15 cellular contexts compared by ENCODE assay signal in the genomic region with DNA sequence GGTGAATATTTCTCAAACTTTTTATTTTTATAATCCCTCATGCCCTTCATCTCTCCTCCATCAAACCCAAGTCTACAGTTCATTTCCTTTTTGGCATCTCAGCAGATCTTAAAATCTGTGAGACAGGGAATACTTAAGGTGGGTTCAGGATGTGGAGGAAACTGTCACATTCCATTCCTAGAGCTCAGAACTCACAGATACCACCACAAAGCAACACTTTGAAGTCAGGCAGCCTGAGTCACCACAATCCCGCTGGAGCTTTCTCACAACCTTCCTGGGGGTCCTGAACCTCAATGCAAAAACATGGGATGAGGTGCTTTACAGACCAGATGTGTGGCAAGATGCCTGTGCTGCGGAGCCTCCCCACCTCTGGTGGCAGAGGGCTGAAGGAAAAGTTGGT.
DNase-seq lines count a peak whose midpoint lies in the region; ATAC-seq and TF ChIP-seq lines count a peak whose summit lies in the region.
"Had no signal": no experiment of that assay in that cellular context is flagged by ENCODE, and none has a peak within 500 bp of the region (broad histone marks: within the 10 kb centered on the region; RNA-seq: fewer than 3 reads in every experiment).

No MANE protein-coding gene starts in this region.

- 0 out of 3 replicates have a peak overlapping the region, but pooled peaks have one; percentile 4 for H2BK15ac ChIP-seq in IMR-90 (ENCODE audit: low read depth, low read length)

- H2AK9ac ChIP-seq in IMR-90 (replicated peaks; ENCODE audit: low read depth, low read length, poor library complexity) = peak overlapping the region; percentile 14

- H4K20me1 ChIP-seq in IMR-90 (ENCODE audit: insufficient read depth, low read length) = no peaks in the 10 kb centered on the region

- H3K9me1 ChIP-seq in IMR-90 (ENCODE audit: insufficient read depth, low read length) = no peaks in the 10 kb centered on the region

- peak overlapping the region; percentile 48; the same call in 1 of the 2 replicates for H3K4me2 ChIP-seq in IMR-90 (ENCODE audit: low read depth, low read length)

- H3K4me3 ChIP-seq in AG10803 (ENCODE audit: low read length) (no peak overlapping the region), IMR-90 (ENCODE audit: insufficient read depth, low read depth, low read length) (no peak overlapping the region), cardiac fibroblast (replicated peaks in 1 of 2; ENCODE audit: low read depth in 2 of 2, low read length in 2 of 2) (no peak overlapping the region)
- H3K4me3 ChIP-seq: ascending aorta, esophagus muscularis mucosa had no signal

- no peak for TF ChIP-seq RAD21 in IMR-90 (IDR thresholded peaks at IDR 0.05; ENCODE audit: low read length)

- no CpG with 5 or more reads among the region's 2 CpGs for WGBS in IMR-90 (ENCODE audit: extremely low coverage in 2 of 2, insufficient read length in 1 of 2), 2 experiments

- H4K8ac ChIP-seq in IMR-90 (ENCODE audit: low read depth in 2 of 2, low read length in 2 of 2) = no peak overlapping the region; a peak in 1 of 4 replicates

- intact Hi-C loops in IMR-90 (cut with micrococcal nuclease) = no loop called here
- intact Hi-C loops in left colon (cut with DNase I, micrococcal nuclease) = no loop called here

- BruUV-seq in IMR-90 (replicated peaks; lab: Mats Ljungman, UMichigan) = no TSS peak

- H3K9me3 ChIP-seq in IMR-90 (ENCODE audit: control insufficient read depth, insufficient read depth, low read length) = no peaks in the 10 kb centered on the region
- H3K9me3 ChIP-seq: ascending aorta, esophagus muscularis mucosa had no signal

- H2BK20ac ChIP-seq in IMR-90 (ENCODE audit: low read depth, low read length) = 0 out of 2 replicates have a peak overlapping the region, but pooled peaks have one; percentile 11

- H3K79me1 ChIP-seq in IMR-90 (ENCODE audit: low read depth in 1 of 2, low read length in 2 of 2) = no peaks in the 10 kb centered on the region

- no peak overlapping the region for H3K27ac ChIP-seq in IMR-90 (ENCODE audit: insufficient read depth, low read length)
- H3K27ac ChIP-seq: ascending aorta, esophagus muscularis mucosa had no signal

- H3K27me3 ChIP-seq in IMR-90 (ENCODE audit: control insufficient read depth, insufficient read depth, low read length) = no peaks in the 10 kb centered on the region
- H3K27me3 ChIP-seq: ascending aorta, esophagus muscularis mucosa had no signal

- no peak overlapping the region for H4K91ac ChIP-seq in IMR-90 (ENCODE audit: insufficient read depth, low read depth, low read length)

- TF ChIP-seq CTCF in AG10803 (conservative IDR thresholded peaks at IDR 0.05; ENCODE audit: low read length) = no peak
- no peak for TF ChIP-seq CTCF in IMR-90 (conservative IDR thresholded peaks at IDR 0.05; ENCODE audit: low read depth, low read length)
- TF ChIP-seq CTCF in cardiac fibroblast (IDR thresholded peaks at IDR 0.05; ENCODE audit: low read depth, low read length) = no peak

- TF ChIP-seq POLR2A in IMR-90 (IDR thresholded peaks at IDR 0.05; ENCODE audit: low read depth, low read length) = no peak

- dilution Hi-C loops in IMR-90 (cut with HindIII; ENCODE audit: low sequenced_read_pairs, unreplicated experiment) = no loop called here

- 0 out of 2 replicates have a peak overlapping the region, but pooled peaks have one; percentile 3 for H2AK5ac ChIP-seq in IMR-90 (ENCODE audit: low read depth, low read length)

- no peak overlapping the region for H3K14ac ChIP-seq in IMR-90 (replicated peaks; ENCODE audit: low read depth, low read length)

- peaks cover 13% of the 10 kb centered on the region for H3K4me1 ChIP-seq in IMR-90 (ENCODE audit: control insufficient read depth, insufficient read depth, low read length)
- H3K4me1 ChIP-seq: ascending aorta had no signal

- CTCF ChIA-PET in IMR-90 (lab: Yijun Ruan, JAX) = no interaction called here

- no peaks in the 10 kb centered on the region for H3K36me3 ChIP-seq in IMR-90 (ENCODE audit: control insufficient read depth, insufficient read depth, low read length)
- H3K36me3 ChIP-seq: ascending aorta, esophagus muscularis mucosa had no signal

- in situ Hi-C loops in IMR-90 (cut with MboI; ENCODE audit: low sequenced_read_pairs) = no loop called here

- peak; percentile 31 for ATAC-seq in IMR-90 (ENCODE audit: low read depth)
- ATAC-seq in left colon = peak; percentile 62
- ATAC-seq in GM18858 (IDR thresholded peaks at IDR 0.05; ENCODE audit: unreplicated experiment) = no peak
- ATAC-seq: activated T-cell treated with anti-CD3 and anti-CD28 coated beads, Interleukin-2, amount 50 U/mL, for 4 hours; left cardiac atrium had no signal

- H2AFZ ChIP-seq in IMR-90 (replicated peaks; ENCODE audit: low read length, poor library complexity) = peak overlapping the region; percentile 67

- H3K56ac ChIP-seq in IMR-90 (ENCODE audit: extremely low read depth, insufficient read depth, low read length) = no peak overlapping the region

- H3K9ac ChIP-seq in IMR-90 (ENCODE audit: low read depth, low read length) = no peak overlapping the region

- DNase-seq in AG10803 (ENCODE audit: low read depth) (peak; percentile 47), IMR-90 (peak; percentile 89), cardiac fibroblast (ENCODE audit: low read depth in 2 of 2) (peak; percentile 46 to 79), left colon (no peak), NCI-H146 (lab: John Stamatoyannopoulos, UW) (no peak), NCI-H524 (lab: John Stamatoyannopoulos, UW) (no peak), DMS 273 treated with DMSO at 0.1 percent for 48 hours (lab: John Stamatoyannopoulos, UW) (no peak)
- DNase-seq: activated CD4-positive, alpha-beta T cell treated with anti-CD3 and anti-CD28 coated beads for 1 hour; activated T-cell treated with anti-CD3 and anti-CD28 coated beads, Interleukin-2, amount 50 U/mL, for 4 hours; left cardiac atrium; NCI-H1417; stimulated activated CD4-positive, alpha-beta T cell treated with anti-CD3 and anti-CD28 coated beads, Interleukin-15, amount 100 ng/mL, for 24 hours had no signal

- H3K4ac ChIP-seq in IMR-90 (ENCODE audit: low read depth, low read length) = 0 out of 2 replicates have a peak overlapping the region, but pooled peaks have one; percentile 7

- no peak overlapping the region for H3K23ac ChIP-seq in IMR-90 (ENCODE audit: low read depth, low read length)

- H2BK5ac ChIP-seq in IMR-90 (ENCODE audit: low read depth, low read length, poor library complexity, severe bottlenecking) = no peak overlapping the region

- H3K18ac ChIP-seq in IMR-90 (ENCODE audit: low read depth, low read length) = no peak overlapping the region

- no peak overlapping the region for H4K5ac ChIP-seq in IMR-90 (ENCODE audit: low read depth, low read length)

- peak overlapping the region; percentile 36; the same call in 1 of the 2 replicates for H2BK120ac ChIP-seq in IMR-90 (ENCODE audit: low read depth, low read length)

- POLR2A ChIA-PET in IMR-90 (lab: Charles Lee; ENCODE audit: unreplicated experiment) = no interaction called here

TF ChIP-seq in IMR-90, 13 proteins besides CTCF, POLR2A, EP300 and RAD21:
- TF ChIP-seq RFX5 (IDR thresholded peaks at IDR 0.05; ENCODE audit: low read depth, low read length) = no peak
- TF ChIP-seq, protein P1, sequence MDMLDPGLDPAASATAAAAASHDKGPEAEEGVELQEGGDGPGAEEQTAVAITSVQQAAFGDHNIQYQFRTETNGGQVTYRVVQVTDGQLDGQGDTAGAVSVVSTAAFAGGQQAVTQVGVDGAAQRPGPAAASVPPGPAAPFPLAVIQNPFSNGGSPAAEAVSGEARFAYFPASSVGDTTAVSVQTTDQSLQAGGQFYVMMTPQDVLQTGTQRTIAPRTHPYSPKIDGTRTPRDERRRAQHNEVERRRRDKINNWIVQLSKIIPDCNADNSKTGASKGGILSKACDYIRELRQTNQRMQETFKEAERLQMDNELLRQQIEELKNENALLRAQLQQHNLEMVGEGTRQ (IDR thresholded peaks at IDR 0.05; ENCODE audit: low read depth, low read length) = no peak
- no peak for TF ChIP-seq RCOR1 (IDR thresholded peaks at IDR 0.05; ENCODE audit: insufficient replicate concordance, low read length)
- TF ChIP-seq FOS (IDR thresholded peaks at IDR 0.05; ENCODE audit: low read depth, low read length) = 0 out of 2 replicates have a peak, but pooled peaks have one; percentile 30
- TF ChIP-seq MXI1 (IDR thresholded peaks at IDR 0.05; ENCODE audit: borderline replicate concordance, low read depth, low read length) = no peak

Comparison
In these comparisons a context has a peak if more than half of its experiments do, and no peak if none do; other contexts are left out.
1. DNase-seq: peak in AG10803 (single experiment), IMR-90 (single experiment) and cardiac fibroblast (2 of 2); none in left colon (0 of 2), NCI-H146 (single experiment), NCI-H524 (0 of 2) and DMS 273 treated with DMSO at 0.1 percent for 48 hours (single experiment).